Comparison of ENCODE assay signal across 25 cellular contexts in genomic region chr11:77110836-77111235, GRCh38. TPM values are rescaled to one million over a fixed set of nuclear protein-coding genes. Genes with fewer than 3 reads are reported as not detected.
"Had no signal": no experiment of that assay in that cellular context is flagged by ENCODE, and none has a peak within 500 bp of the region (broad histone marks: within the 10 kb centered on the region; RNA-seq: fewer than 3 reads in every experiment).

No MANE protein-coding gene starts in this region.

- H3K27me3 ChIP-seq: esophagus muscularis mucosa, gastrocnemius medialis, heart right ventricle, left lung, neural progenitor cell, spleen, stomach, transverse colon had no signal

- H3K4me2 ChIP-seq: neural progenitor cell had no signal

- DNase-seq: effector memory CD8-positive, alpha-beta T cell; gastrocnemius medialis; heart right ventricle; hypothalamus; islet precursor cell; lower lobe of right lung; occipital lobe; spleen; stimulated activated CD4-positive, alpha-beta T cell treated with anti-CD3 and anti-CD28 coated beads, Interleukin-15, amount 100 ng/mL, for 24 hours; stimulated activated CD4-positive, alpha-beta T cell treated with anti-CD3 and anti-CD28 coated beads, Interleukin-2, amount 100 ng/mL, for 24 hours; stimulated activated CD4-positive, alpha-beta T cell treated with anti-CD3 and anti-CD28 coated beads, Interleukin-4, amount 100 ng/mL, for 4 hours; stimulated activated naive CD4-positive, alpha-beta T cell; stomach; transverse colon had no signal

- H3K36me3 Mint-ChIP-seq: memory B cell; mesothelial cell of epicardium; natural killer cell treated with Interleukin-12 subunit alpha and Interleukin-12 subunit beta and Interleukin-15 and Interleukin-18, amount 100 ng/mL, for 72 hours; neural progenitor cell had no signal

- H3K4me3 ChIP-seq: esophagus muscularis mucosa, gastrocnemius medialis, heart right ventricle, left lung, lower lobe of right lung, neural progenitor cell, prostate gland, spleen, stomach, thoracic aorta, transverse colon had no signal

- H3K4me1 Mint-ChIP-seq: memory B cell had no signal

- H3K9me3 ChIP-seq: esophagus muscularis mucosa, gastrocnemius medialis, heart right ventricle, left lung, lower lobe of right lung, prostate gland, spleen, stomach, thoracic aorta, transverse colon had no signal

- H3K9ac ChIP-seq: neural progenitor cell, parathyroid adenoma had no signal

- H3K4me1 ChIP-seq: gastrocnemius medialis, left lung, lower lobe of right lung, parathyroid adenoma, prostate gland had no signal

- H3K36me3 ChIP-seq: gastrocnemius medialis, left lung, lower lobe of right lung, neural progenitor cell, prostate gland, spleen, thoracic aorta had no signal

- H3K9me3 Mint-ChIP-seq: effector memory CD8-positive, alpha-beta T cell; memory B cell; mesothelial cell of epicardium; natural killer cell treated with Interleukin-12 subunit alpha and Interleukin-12 subunit beta and Interleukin-15 and Interleukin-18, amount 100 ng/mL, for 72 hours; neural progenitor cell had no signal

- H2AFZ ChIP-seq: neural progenitor cell, parathyroid adenoma had no signal

- H3K27ac ChIP-seq: epithelial cell of prostate, esophagus muscularis mucosa, gastrocnemius medialis, heart right ventricle, left lung, lower lobe of right lung, neural progenitor cell, parathyroid adenoma, prostate gland, spleen, stomach, thoracic aorta had no signal

- H3K4me3 Mint-ChIP-seq: effector memory CD8-positive, alpha-beta T cell; memory B cell; mesothelial cell of epicardium; natural killer cell treated with Interleukin-12 subunit alpha and Interleukin-12 subunit beta and Interleukin-15 and Interleukin-18, amount 100 ng/mL, for 72 hours; neural progenitor cell had no signal

- ATAC-seq: effector memory CD8-positive, alpha-beta T cell; gastrocnemius medialis; heart right ventricle; left lung; lower lobe of right lung; natural killer cell treated with Interleukin-12 subunit alpha and Interleukin-12 subunit beta and Interleukin-15 and Interleukin-18, amount 100 ng/mL, for 72 hours; sciatic nerve had no signal

- H3K27ac Mint-ChIP-seq: effector memory CD8-positive, alpha-beta T cell; memory B cell; mesothelial cell of epicardium; natural killer cell treated with Interleukin-12 subunit alpha and Interleukin-12 subunit beta and Interleukin-15 and Interleukin-18, amount 100 ng/mL, for 72 hours had no signal

RNA-seq across cellular contexts. Expression of gene OMP, which starts 8.2 kb away (rescaled TPM):
- polyA plus RNA-seq: heart right ventricle had no signal
